ENCODE assay signal across 15 cellular contexts in genomic region chr16:66984902-66985311, GRCh38. TPM values are rescaled to one million over a fixed set of nuclear protein-coding genes. Genes with fewer than 3 reads are reported as not detected.
DNase-seq lines count a peak whose midpoint lies in the region; ATAC-seq lines count a peak whose summit lies in the region.
"Had no signal": no experiment of that assay in that cellular context is flagged by ENCODE, and none has a peak within 500 bp of the region (broad histone marks: within the 10 kb centered on the region; RNA-seq: fewer than 3 reads in every experiment).

No MANE protein-coding gene starts in this region.

- peak overlapping the region in 8 of 10 donors; percentile 9 to 87 (median 58) for H3K27ac Mint-ChIP-seq in naive thymus-derived CD8-positive, alpha-beta T cell

- H3K27me3 Mint-ChIP-seq in activated T-cell treated with anti-CD3 and anti-CD28 coated beads, Interleukin-2, amount 50 U/mL, for 4 hours (ENCODE audit: low read depth), result no peaks in the 10 kb centered on the region
- H3K27me3 Mint-ChIP-seq in naive thymus-derived CD8-positive, alpha-beta T cell, result peaks cover 0 to 3% (median 0%) of the 10 kb centered on the region in 5 donors

- POLR2A ChIA-PET in naive thymus-derived CD8-positive, alpha-beta T cell (lab: Charles Lee), result no interaction called here

- peak; percentile 58 to 72 for DNase-seq in activated CD4-positive, alpha-beta T cell treated with anti-CD3 and anti-CD28 coated beads for 4 hours
- DNase-seq in activated T-cell treated with anti-CD3 and anti-CD28 coated beads, Interleukin-2, amount 50 U/mL, for 4 hours, result peak; percentile 43
- DNase-seq in naive thymus-derived CD8-positive, alpha-beta T cell, result no peak
- DNase-seq in stimulated activated CD8-positive, alpha-beta memory T cell treated with anti-CD3 and anti-CD28 coated beads, Interleukin-7, amount 100 ng/mL, for 48 hours (ENCODE audit: extremely low read depth in 1 of 2, low read depth in 1 of 2), result peak; percentile 58 to 78
- DNase-seq in NCI-H2107 treated with DMSO at 0.1 percent for 48 hours (lab: John Stamatoyannopoulos, UW; ENCODE audit: unreplicated experiment), result no peak
- DNase-seq: body of pancreas, Caco-2, head of caudate nucleus, NCI-H69, right cardiac atrium, SHP77 treated with DMSO at 0.1 percent for 48 hours, testis had no signal

- no peaks in the 10 kb centered on the region for H3K9me3 Mint-ChIP-seq in activated T-cell treated with anti-CD3 and anti-CD28 coated beads, Interleukin-2, amount 50 U/mL, for 4 hours
- no peaks in the 10 kb centered on the region for H3K9me3 Mint-ChIP-seq in naive thymus-derived CD8-positive, alpha-beta T cell

- peak; percentile 91 to 92 for ATAC-seq in activated T-cell treated with anti-CD3 and anti-CD28 coated beads, Interleukin-2, amount 50 U/mL, for 4 hours
- no peak for ATAC-seq in naive thymus-derived CD8-positive, alpha-beta T cell
- ATAC-seq in GM18502 (IDR thresholded peaks at IDR 0.05; ENCODE audit: poor library complexity, unreplicated experiment) (no peak), HG02759 (IDR thresholded peaks at IDR 0.05; ENCODE audit: unreplicated experiment) (no peak)
- ATAC-seq: body of pancreas, right cardiac atrium had no signal

- peak overlapping the region; percentile 58 for H3K4me3 Mint-ChIP-seq in activated T-cell treated with anti-CD3 and anti-CD28 coated beads, Interleukin-2, amount 50 U/mL, for 4 hours
- peak overlapping the region in 1 of 10 donors; percentile 11 for H3K4me3 Mint-ChIP-seq in naive thymus-derived CD8-positive, alpha-beta T cell

- H3K4me1 Mint-ChIP-seq in activated T-cell treated with anti-CD3 and anti-CD28 coated beads, Interleukin-2, amount 50 U/mL, for 4 hours (ENCODE audit: low read depth), result peaks cover 38% of the 10 kb centered on the region
- H3K4me1 Mint-ChIP-seq in naive thymus-derived CD8-positive, alpha-beta T cell, result peaks cover 0 to 20% (median 5%) of the 10 kb centered on the region in 4 donors

- H3K36me3 Mint-ChIP-seq in activated T-cell treated with anti-CD3 and anti-CD28 coated beads, Interleukin-2, amount 50 U/mL, for 4 hours (ENCODE audit: insufficient read depth), result no peaks in the 10 kb centered on the region
- H3K36me3 Mint-ChIP-seq in naive thymus-derived CD8-positive, alpha-beta T cell, result no peaks in the 10 kb centered on the region

RNA-seq across cellular contexts. Expression of gene CES4A, which starts 3.5 kb away (rescaled TPM):
- 10 to 100 TPM in 1 of 3 donors, 1 to 10 TPM in 2; 6.2 to 10.7 (median 6.6) TPM for total RNA-seq in activated T-cell treated with anti-CD3 and anti-CD28 coated beads, Interleukin-2, amount 50 U/mL, for 4 hours
- 10 to 100 TPM; 10.0 to 13.7 TPM for total RNA-seq in naive thymus-derived CD8-positive, alpha-beta T cell
- 1 to 10 TPM in 2 of 3 donors, under 1 TPM in 1; 0.83 to 2.4 (median 1.5) TPM for polyA plus RNA-seq in naive thymus-derived CD8-positive, alpha-beta T cell
- total RNA-seq: Caco-2, HT1080 had no signal

RNA-seq across cellular contexts. Expression of gene CES3, which starts 23.8 kb away (rescaled TPM):
- total RNA-seq in activated T-cell treated with anti-CD3 and anti-CD28 coated beads, Interleukin-2, amount 50 U/mL, for 4 hours, result under 1 TPM in 2 of 3 donors, not detected in 1; 0.10 to 0.30 TPM
- total RNA-seq in naive thymus-derived CD8-positive, alpha-beta T cell, result under 1 TPM; 0.10 to 0.16 TPM
- not detected for polyA plus RNA-seq in naive thymus-derived CD8-positive, alpha-beta T cell

RNA-seq across cellular contexts. Expression of gene CBFB, which starts 44.0 kb away (rescaled TPM):
- 100 to 1,000 TPM; 128 to 132 (median 129) TPM for total RNA-seq in activated T-cell treated with anti-CD3 and anti-CD28 coated beads, Interleukin-2, amount 50 U/mL, for 4 hours
- total RNA-seq in naive thymus-derived CD8-positive, alpha-beta T cell, result 10 to 100 TPM; 91.4 to 95.0 TPM
- polyA plus RNA-seq in naive thymus-derived CD8-positive, alpha-beta T cell, result 10 to 100 TPM; 61.2 to 79.8 (median 73.5) TPM

RNA-seq across cellular contexts. Expression of gene CES2, which starts 49.6 kb away (rescaled TPM):
- 10 to 100 TPM; 22.6 to 25.3 (median 24.3) TPM for total RNA-seq in activated T-cell treated with anti-CD3 and anti-CD28 coated beads, Interleukin-2, amount 50 U/mL, for 4 hours
- 10 to 100 TPM; 56.7 to 62.7 TPM for total RNA-seq in naive thymus-derived CD8-positive, alpha-beta T cell
- polyA plus RNA-seq in naive thymus-derived CD8-positive, alpha-beta T cell, result 10 to 100 TPM; 21.1 to 31.2 (median 31.2) TPM

RNA-seq across cellular contexts. Expression of gene CIAO2B, which starts 50.7 kb away (rescaled TPM):
- 100 to 1,000 TPM; 201 to 220 (median 212) TPM for total RNA-seq in activated T-cell treated with anti-CD3 and anti-CD28 coated beads, Interleukin-2, amount 50 U/mL, for 4 hours
- 10 to 100 TPM; 57.6 to 64.4 TPM for total RNA-seq in naive thymus-derived CD8-positive, alpha-beta T cell
- polyA plus RNA-seq in naive thymus-derived CD8-positive, alpha-beta T cell, result 100 to 1,000 TPM in 1 of 3 donors, 10 to 100 TPM in 2; 86.1 to 110 (median 91.3) TPM

Comparison
In these comparisons a context has a peak if more than half of its experiments do, and no peak if none do; other contexts are left out.
1. DNase-seq: peak in activated CD4-positive, alpha-beta T cell treated with anti-CD3 and anti-CD28 coated beads for 4 hours (2 of 2), activated T-cell treated with anti-CD3 and anti-CD28 coated beads, Interleukin-2, amount 50 U/mL, for 4 hours (single experiment) and stimulated activated CD8-positive, alpha-beta memory T cell treated with anti-CD3 and anti-CD28 coated beads, Interleukin-7, amount 100 ng/mL, for 48 hours (2 of 2); none in naive thymus-derived CD8-positive, alpha-beta T cell (0 of 10) and NCI-H2107 treated with DMSO at 0.1 percent for 48 hours (single experiment).
2. ATAC-seq: peak in activated T-cell treated with anti-CD3 and anti-CD28 coated beads, Interleukin-2, amount 50 U/mL, for 4 hours (2 of 2); none in naive thymus-derived CD8-positive, alpha-beta T cell (0 of 2), GM18502 (single experiment) and HG02759 (single experiment).